Comparison of ENCODE assay signal across 26 cellular contexts in the genomic region with DNA sequence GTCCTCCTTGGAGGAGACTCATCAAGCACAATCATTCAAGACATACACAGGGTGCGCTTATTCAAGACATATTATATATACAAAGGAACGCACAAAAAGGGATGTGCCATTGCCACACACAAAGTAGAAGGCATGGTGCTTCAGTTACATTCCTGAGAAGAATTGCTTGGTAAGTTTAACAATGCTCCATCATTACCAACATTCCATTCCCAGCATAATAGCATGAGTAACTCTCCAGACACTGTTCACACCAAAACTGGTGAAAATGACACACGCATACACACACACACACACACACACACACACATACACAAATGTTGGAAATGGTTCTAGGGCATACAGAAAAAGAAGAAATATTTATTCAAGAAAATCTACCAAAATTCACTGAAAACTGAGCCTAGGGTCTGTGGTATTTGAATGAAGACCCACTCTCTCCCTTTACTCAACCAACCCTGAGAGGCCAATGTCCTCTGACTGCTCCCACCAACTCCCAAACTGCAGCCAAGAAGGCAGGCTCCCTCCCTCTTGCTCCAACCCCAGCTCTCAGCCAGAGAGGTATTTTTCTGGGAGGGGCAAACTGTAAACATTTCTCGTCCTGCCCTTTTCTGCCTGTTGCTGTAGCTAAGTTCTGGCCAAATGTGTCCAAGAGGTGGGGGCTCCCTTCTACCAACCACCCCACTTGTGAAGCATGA. TPM values are rescaled to one million over a fixed set of nuclear protein-coding genes. Genes with fewer than 3 reads are reported as not detected.
"Had no signal": no experiment of that assay in that cellular context is flagged by ENCODE, and none has a peak within 500 bp of the region (broad histone marks: within the 10 kb centered on the region; RNA-seq: fewer than 3 reads in every experiment).

No MANE protein-coding gene starts in this region.

- H3K9me3 ChIP-seq: body of pancreas, gastroesophageal sphincter, heart right ventricle, ovary, psoas muscle, right lobe of liver, suprapubic skin, transverse colon had no signal

- H3K4me1 Mint-ChIP-seq: immature natural killer cell; naive thymus-derived CD8-positive, alpha-beta T cell; stimulated activated naive CD8-positive, alpha-beta T cell treated with anti-CD3 and anti-CD28 coated beads, Interleukin-15, amount 100 ng/mL, for 72 hours had no signal

- H3K27ac ChIP-seq: body of pancreas, dorsolateral prefrontal cortex, gastroesophageal sphincter, heart right ventricle, ovary, psoas muscle, right lobe of liver, suprapubic skin, transverse colon had no signal

- H3K36me3 Mint-ChIP-seq: immature natural killer cell; naive thymus-derived CD8-positive, alpha-beta T cell had no signal

- H3K4me3 ChIP-seq: body of pancreas, dorsolateral prefrontal cortex, gastroesophageal sphincter, heart right ventricle, ovary, psoas muscle, right lobe of liver, smooth muscle cell, suprapubic skin, transverse colon had no signal

- H3K4me1 ChIP-seq: body of pancreas, gastroesophageal sphincter, heart right ventricle, psoas muscle, right lobe of liver, suprapubic skin, transverse colon had no signal

- H3K4me2 ChIP-seq: smooth muscle cell had no signal

- H3K27ac Mint-ChIP-seq: immature natural killer cell; naive thymus-derived CD8-positive, alpha-beta T cell; stimulated activated naive CD8-positive, alpha-beta T cell treated with anti-CD3 and anti-CD28 coated beads, Interleukin-15, amount 100 ng/mL, for 72 hours had no signal

- H3K36me3 ChIP-seq: gastroesophageal sphincter, heart right ventricle, ovary, right lobe of liver, suprapubic skin, transverse colon had no signal

- H3K27me3 ChIP-seq: body of pancreas, gastroesophageal sphincter, ovary, right lobe of liver, suprapubic skin, transverse colon had no signal

- ATAC-seq: activated CD4-positive, CD25-positive, alpha-beta regulatory T cell treated with anti-CD3 and anti-CD28 coated beads, Interleukin-2, amount 50 U/mL, for 24 hours; body of pancreas; gastroesophageal sphincter; heart right ventricle; naive thymus-derived CD8-positive, alpha-beta T cell; psoas muscle; right lobe of liver; stimulated activated naive CD8-positive, alpha-beta T cell treated with anti-CD3 and anti-CD28 coated beads, Interleukin-15, amount 100 ng/mL, for 72 hours had no signal

- H3K4me3 Mint-ChIP-seq: immature natural killer cell; naive thymus-derived CD8-positive, alpha-beta T cell; stimulated activated naive CD8-positive, alpha-beta T cell treated with anti-CD3 and anti-CD28 coated beads, Interleukin-15, amount 100 ng/mL, for 72 hours had no signal

- DNase-seq: activated CD4-positive, alpha-beta T cell treated with anti-CD3 and anti-CD28 coated beads, Interleukin-2, amount 50 U/mL, for 1 hour; activated CD8-positive, alpha-beta memory T cell treated with anti-CD3 and anti-CD28 coated beads, Interleukin-2, amount 50 U/mL, for 4 hours; activated effector memory CD4-positive, alpha-beta T cell treated with anti-CD3 and anti-CD28 coated beads, Interleukin-2, amount 50 U/mL, for 16 hours; activated naive CD4-positive, alpha-beta T cell treated with anti-CD3 and anti-CD28 coated beads, Interleukin-2, amount 50 U/mL, for 16 hours; activated T-cell treated with anti-CD3 and anti-CD28 coated beads, Interleukin-2, amount 50 U/mL, for 48 hours; body of pancreas; dorsolateral prefrontal cortex; heart right ventricle; immature natural killer cell; mesenchymal stem cell; naive thymus-derived CD8-positive, alpha-beta T cell; ovary; psoas muscle; right lobe of liver; stimulated activated CD4-positive, alpha-beta T cell treated with anti-CD3 and anti-CD28 coated beads, Interleukin-4, amount 100 ng/mL, for 1 hour; stimulated activated naive CD8-positive, alpha-beta T cell treated with anti-CD3 and anti-CD28 coated beads, Interleukin-15, amount 100 ng/mL, for 72 hours; transverse colon had no signal

RNA-seq across cellular contexts. Expression of a gene that starts 19.9 kb away (rescaled TPM):
- total RNA-seq: body of pancreas; cardiac septum; gastroesophageal sphincter; heart right ventricle; mucosa of gallbladder; naive thymus-derived CD8-positive, alpha-beta T cell; ovary; smooth muscle cell; T-helper 1 cell treated with Interleukin-12 subunit alpha and Interleukin-12 subunit beta and Interleukin-4 antibody, amounts not matched to agents 30 ng/mL and 1 ng/mL, for 36 hours; transverse colon had no signal
- polyA plus RNA-seq: adipose tissue; heart right ventricle; immature natural killer cell; naive thymus-derived CD8-positive, alpha-beta T cell; ovary; smooth muscle cell had no signal

RNA-seq across cellular contexts. Expression of a gene that starts 32.9 kb away (rescaled TPM):
- total RNA-seq: body of pancreas; cardiac septum; gastroesophageal sphincter; heart right ventricle; lower leg skin; mucosa of gallbladder; naive thymus-derived CD8-positive, alpha-beta T cell; psoas muscle; right lobe of liver; suprapubic skin; T-helper 1 cell treated with Interleukin-12 subunit alpha and Interleukin-12 subunit beta and Interleukin-4 antibody, amounts not matched to agents 30 ng/mL and 1 ng/mL, for 36 hours; transverse colon had no signal
- polyA plus RNA-seq: adipose tissue; heart right ventricle; immature natural killer cell; naive thymus-derived CD8-positive, alpha-beta T cell; ovary; psoas muscle; smooth muscle cell had no signal
